ENCODE assay signal across 8 cellular contexts in genomic region chr6:80605165-80605989, GRCh38.
DNase-seq lines count a peak whose midpoint lies in the region; ATAC-seq and TF ChIP-seq lines count a peak whose summit lies in the region.

No MANE protein-coding gene starts in this region.

- H3K9me3 ChIP-seq in sigmoid colon, result no peaks in the 10 kb centered on the region

- ATAC-seq in Right ventricle myocardium superior (ENCODE audit: poor library complexity) (peak; percentile 73), left cardiac atrium (no peak), HG03460 (IDR thresholded peaks at IDR 0.05; ENCODE audit: unreplicated experiment) (peak; percentile 71), HG03432 (IDR thresholded peaks at IDR 0.05; ENCODE audit: unreplicated experiment) (no peak)

- TF ChIP-seq CTCF in RWPE1 (conservative IDR thresholded peaks at IDR 0.05; ENCODE audit: low read depth), result peak; percentile 44
- TF ChIP-seq CTCF in fibroblast of pulmonary artery (IDR thresholded peaks at IDR 0.05; ENCODE audit: low read length, missing control alignments), result peak; percentile 60
- peak in 3 of 4 experiments; percentile 12 to 57 (median 45) for TF ChIP-seq CTCF in sigmoid colon (IDR thresholded peaks at IDR 0.05)

- no peak for TF ChIP-seq EP300 in sigmoid colon (IDR thresholded peaks at IDR 0.05)

- H3K27me3 ChIP-seq in sigmoid colon, result no peaks in the 10 kb centered on the region

- 15 to 24% methylated on average over 4 of the region's 4 CpGs for whole genome bisulfite sequencing in sigmoid colon, 2 donors

- CTCF ChIA-PET in RWPE1 (lab: Yijun Ruan, JAX), result interaction anchor here (0.6 to 0.7 kb wide), 4 partner anchors 127 to 892 kb away, joined by 3 to 5 read pairs (median 3); no protein-coding TSS in a partner anchor

- H3K4me1 Mint-ChIP-seq in activated T-helper 1 cell treated with anti-CD3 and anti-CD28 coated beads, Interleukin-12 subunit alpha, Interleukin-12 subunit beta, Interleukin-2, Interleukin-4 antibody, amounts not matched to agents 30 ng/mL and 10 ng/mL and 1 ng/mL, durations not matched to agents 14 hours and 24 hours and 36 hours (ENCODE audit: low read depth), result no peaks in the 10 kb centered on the region

- POLR2A ChIA-PET in RWPE1 (lab: Yijun Ruan, JAX; ENCODE audit: low non-redundant PET), result no interaction called here

- no peak for DNase-seq in Right ventricle myocardium superior
- DNase-seq in left cardiac atrium, result no peak
- no peak for DNase-seq in RWPE1 (ENCODE audit: low spot score)
- peak; percentile 63 for DNase-seq in fibroblast of pulmonary artery (ENCODE audit: low read depth)
- no peak for DNase-seq in sigmoid colon
- no peak for DNase-seq in activated T-helper 1 cell treated with anti-CD3 and anti-CD28 coated beads, Interleukin-12 subunit alpha, Interleukin-12 subunit beta, Interleukin-2, Interleukin-4 antibody, amounts not matched to agents 30 ng/mL and 10 ng/mL and 1 ng/mL, durations not matched to agents 14 hours and 24 hours and 36 hours (ENCODE audit: low spot score)

- no peaks in the 10 kb centered on the region for H3K36me3 ChIP-seq in sigmoid colon

- intact Hi-C loops in Right ventricle myocardium superior (cut with DNase I) (loop anchor here (10.0 kb wide), 2 partner anchors 271 to 1149 kb away; partner anchors contain the start of gene TENT5A), left cardiac atrium (cut with DNase I) (loop anchor here in 1 of 2 donors (5.0 to 10.0 kb wide), 2 partner anchors 391 to 1147 kb away; partner anchors contain the start of gene TENT5A), sigmoid colon (cut with DNase I) (loop anchor here (2.0 to 10.0 kb wide), 3 partner anchors 393 to 1149 kb away; no protein-coding TSS in a partner anchor)
- intact Hi-C loops in activated T-helper 1 cell treated with anti-CD3 and anti-CD28 coated beads, Interleukin-12 subunit alpha, Interleukin-12 subunit beta, Interleukin-2, Interleukin-4 antibody, amounts not matched to agents 30 ng/mL and 10 ng/mL and 1 ng/mL, durations not matched to agents 14 hours and 24 hours and 36 hours (cut with micrococcal nuclease), result loop anchor here (5.0 to 10.0 kb wide), 2 partner anchors 268 to 391 kb away; no protein-coding TSS in a partner anchor

- H3K4me1 ChIP-seq in sigmoid colon, result peaks cover 0 to 20% (median 17%) of the 10 kb centered on the region in 4 donors

- peaks cover 6% of the 10 kb centered on the region for H3K27me3 Mint-ChIP-seq in activated T-helper 1 cell treated with anti-CD3 and anti-CD28 coated beads, Interleukin-12 subunit alpha, Interleukin-12 subunit beta, Interleukin-2, Interleukin-4 antibody, amounts not matched to agents 30 ng/mL and 10 ng/mL and 1 ng/mL, durations not matched to agents 14 hours and 24 hours and 36 hours (ENCODE audit: insufficient read depth)

- H3K27ac ChIP-seq in RWPE1 (no peak overlapping the region), sigmoid colon (no peak overlapping the region)

- no peak for TF ChIP-seq POLR2A in sigmoid colon (IDR thresholded peaks at IDR 0.05)

- no peak overlapping the region for H3K27ac Mint-ChIP-seq in activated T-helper 1 cell treated with anti-CD3 and anti-CD28 coated beads, Interleukin-12 subunit alpha, Interleukin-12 subunit beta, Interleukin-2, Interleukin-4 antibody, amounts not matched to agents 30 ng/mL and 10 ng/mL and 1 ng/mL, durations not matched to agents 14 hours and 24 hours and 36 hours

- no peaks in the 10 kb centered on the region for H3K9me3 Mint-ChIP-seq in activated T-helper 1 cell treated with anti-CD3 and anti-CD28 coated beads, Interleukin-12 subunit alpha, Interleukin-12 subunit beta, Interleukin-2, Interleukin-4 antibody, amounts not matched to agents 30 ng/mL and 10 ng/mL and 1 ng/mL, durations not matched to agents 14 hours and 24 hours and 36 hours

- no peaks in the 10 kb centered on the region for H3K36me3 Mint-ChIP-seq in activated T-helper 1 cell treated with anti-CD3 and anti-CD28 coated beads, Interleukin-12 subunit alpha, Interleukin-12 subunit beta, Interleukin-2, Interleukin-4 antibody, amounts not matched to agents 30 ng/mL and 10 ng/mL and 1 ng/mL, durations not matched to agents 14 hours and 24 hours and 36 hours (ENCODE audit: low read depth)

- H3K4me3 ChIP-seq in fibroblast of pulmonary artery (replicated peaks; ENCODE audit: low read depth, low read length), result no peak overlapping the region
- no peak overlapping the region for H3K4me3 ChIP-seq in sigmoid colon

- H3K4me3 Mint-ChIP-seq in activated T-helper 1 cell treated with anti-CD3 and anti-CD28 coated beads, Interleukin-12 subunit alpha, Interleukin-12 subunit beta, Interleukin-2, Interleukin-4 antibody, amounts not matched to agents 30 ng/mL and 10 ng/mL and 1 ng/mL, durations not matched to agents 14 hours and 24 hours and 36 hours, result no peak overlapping the region

Comparison
In these comparisons a context has a peak if more than half of its experiments do, and no peak if none do; other contexts are left out.
1. ATAC-seq: peak in Right ventricle myocardium superior (single experiment) and HG03460 (single experiment); none in left cardiac atrium (0 of 2) and HG03432 (single experiment).
2. Peak in every context shown above with its lines, with median percentiles within 50 percentile points of each other: CTCF ChIP-seq.